1 cellular context compared by ENCODE assay signal in genomic region chr7:107044347-107045194, GRCh38.
A peak's percentile ranks its signal among the peaks of the same experiment; 100 is the strongest.
TF ChIP-seq lines count a peak whose summit lies in the region.

PRKAR2B (plus strand) TSS chr7:107044705; CDS start chr7:107044908, 203 bp downstream.

TF ChIP-seq in SK-N-SH, 30 proteins besides CTCF, POLR2A, EP300 and RAD21 (continued from another document):
- TF ChIP-seq USF2 (IDR thresholded peaks at IDR 0.05; ENCODE audit: borderline replicate concordance, low read depth, low read length): peak; percentile 88
- TF ChIP-seq FOXM1 (IDR thresholded peaks at IDR 0.05; ENCODE audit: low read depth): no peak
- TF ChIP-seq TAF1 (IDR thresholded peaks at IDR 0.05; ENCODE audit: borderline replicate concordance, low read depth, low read length): peak; percentile 34; the same call in 1 of the 2 replicates
- TF ChIP-seq USF1 (IDR thresholded peaks at IDR 0.05; ENCODE audit: borderline replicate concordance, low read depth): peak; percentile 94
- peak; percentile 55 for TF ChIP-seq NRF1 (IDR thresholded peaks at IDR 0.05; ENCODE audit: low read depth, low read length)
- no peak; the same call in 1 of the 2 replicates for TF ChIP-seq YY1 (IDR thresholded peaks at IDR 0.05; ENCODE audit: low read depth)
- TF ChIP-seq TCF12 (IDR thresholded peaks at IDR 0.05): no peak; the same call in 1 of the 2 replicates
- TF ChIP-seq FOSL2 (IDR thresholded peaks at IDR 0.05; ENCODE audit: borderline replicate concordance, low read depth): no peak
- TF ChIP-seq IRF3 (IDR thresholded peaks at IDR 0.05; ENCODE audit: low read depth, low read length): no peak
- TF ChIP-seq EZH2phosphoT487 (IDR thresholded peaks at IDR 0.05; ENCODE audit: borderline replicate concordance, low read depth): no peak
- TF ChIP-seq TEAD4 (IDR thresholded peaks at IDR 0.05; ENCODE audit: borderline replicate concordance, insufficient read depth): no peak
- no peak for TF ChIP-seq ELF1 (IDR thresholded peaks at IDR 0.05)
- peak; percentile 66; the same call in 1 of the 2 replicates for TF ChIP-seq POLR2AphosphoS5 (IDR thresholded peaks at IDR 0.05; ENCODE audit: low read depth, low read length)
- TF ChIP-seq SIN3A (IDR thresholded peaks at IDR 0.05; ENCODE audit: borderline replicate concordance, low read depth, low read length): peak; percentile 88; the same call in 1 of the 2 replicates
- no peak for TF ChIP-seq GATA2 (CRISPR knock-in tag; IDR thresholded peaks at IDR 0.05)
- TF ChIP-seq CHD2 (IDR thresholded peaks at IDR 0.05; ENCODE audit: low read length, partially characterized antibody): no peak
- no peak for TF ChIP-seq REST (IDR thresholded peaks at IDR 0.05; ENCODE audit: low read depth, low read length)
- no peak for TF ChIP-seq JUND (IDR thresholded peaks at IDR 0.05)
- peak; percentile 53; the same call in 1 of the 2 replicates for TF ChIP-seq PBX3 (IDR thresholded peaks at IDR 0.05)
